Comparison of ENCODE assay signal across 13 cellular contexts in genomic region chr12:92467886-92468285, GRCh38.
DNase-seq lines count a peak whose midpoint lies in the region; ATAC-seq and TF ChIP-seq lines count a peak whose summit lies in the region.
"Had no signal": no experiment of that assay in that cellular context is flagged by ENCODE, and none has a peak within 500 bp of the region (broad histone marks: within the 10 kb centered on the region; RNA-seq: fewer than 3 reads in every experiment).

No MANE protein-coding gene starts in this region.

- H3K36me3 Mint-ChIP-seq in activated T-helper 17 cell treated with anti-CD3 and anti-CD28 coated beads, Interleukin-2, amount 50 U/mL, for 72 hours (ENCODE audit: low read depth), result no peaks in the 10 kb centered on the region

- H3K9me3 ChIP-seq in DOHH2 (ENCODE audit: control insufficient read depth, insufficient read depth, low read length) (no peaks in the 10 kb centered on the region), mononuclear cell (ENCODE audit: low read depth, low read length) (no peaks in the 10 kb centered on the region)

- H3K4me3 ChIP-seq in DOHH2 (ENCODE audit: low read length) (peak overlapping the region; percentile 69), mononuclear cell (ENCODE audit: low read length) (peak overlapping the region; percentile 32)

- DNase-seq in HPDE6-E6E7 (ENCODE audit: extremely low spot score) (peak; percentile 27), NCI-H524 treated with DMSO at 0.1 percent for 48 hours (lab: John Stamatoyannopoulos, UW) (no peak), NCI-H748 (lab: John Stamatoyannopoulos, UW; ENCODE audit: unreplicated experiment) (no peak), NCI-H187 treated with DMSO at 0.1 percent for 48 hours (lab: John Stamatoyannopoulos, UW) (no peak)
- DNase-seq: aorta; effector memory CD4-positive, alpha-beta T cell; NCI-H1105; NCI-H510A treated with DMSO at 0.1 percent for 48 hours; WERI-Rb-1 had no signal

- H3K79me2 ChIP-seq in DOHH2 (ENCODE audit: control insufficient read depth, low read length), result peaks cover 24% of the 10 kb centered on the region

- TF ChIP-seq CTCF in DOHH2 (IDR thresholded peaks at IDR 0.05; ENCODE audit: low read depth, low read length, poor library complexity, severe bottlenecking), result no peak

- H3K9me3 Mint-ChIP-seq in activated T-helper 17 cell treated with anti-CD3 and anti-CD28 coated beads, Interleukin-2, amount 50 U/mL, for 72 hours, result no peaks in the 10 kb centered on the region

- H3K27me3 ChIP-seq in DOHH2 (ENCODE audit: control insufficient read depth, low read length) (no peaks in the 10 kb centered on the region), mononuclear cell (ENCODE audit: insufficient read depth, low read length) (no peaks in the 10 kb centered on the region)

- H3K4me1 Mint-ChIP-seq in activated T-helper 17 cell treated with anti-CD3 and anti-CD28 coated beads, Interleukin-2, amount 50 U/mL, for 72 hours, result peaks cover 21% of the 10 kb centered on the region

- H3F3A ChIP-seq in DOHH2 (ENCODE audit: control insufficient read depth, insufficient read depth), result peaks cover 50% of the 10 kb centered on the region

- peak overlapping the region; percentile 77 for H3K4me2 ChIP-seq in DOHH2 (ENCODE audit: low read length)

- H3K4me1 ChIP-seq in DOHH2 (ENCODE audit: control insufficient read depth, low read length), result peaks cover 99% of the 10 kb centered on the region
- H3K4me1 ChIP-seq in mononuclear cell (ENCODE audit: insufficient read depth, low read length), result peaks cover 14% of the 10 kb centered on the region

- ATAC-seq in activated T-helper 17 cell treated with anti-CD3 and anti-CD28 coated beads, Interleukin-2, amount 50 U/mL, for 72 hours (replicated peaks), result no peak
- ATAC-seq in HG03039 (IDR thresholded peaks at IDR 0.05; ENCODE audit: unreplicated experiment), result no peak

- peaks cover 18% of the 10 kb centered on the region for H3K36me3 ChIP-seq in DOHH2 (ENCODE audit: control insufficient read depth, low read length)
- H3K36me3 ChIP-seq: WERI-Rb-1 had no signal

- no peaks in the 10 kb centered on the region for H4K20me1 ChIP-seq in DOHH2 (ENCODE audit: control insufficient read depth, insufficient read depth, low read depth, low read length)

- peak overlapping the region; percentile 46 for H3K27ac Mint-ChIP-seq in activated T-helper 17 cell treated with anti-CD3 and anti-CD28 coated beads, Interleukin-2, amount 50 U/mL, for 72 hours

- peak overlapping the region; percentile 89 for H3K27ac ChIP-seq in DOHH2 (ENCODE audit: low read depth, low read length)
- H3K27ac ChIP-seq: WERI-Rb-1 had no signal

- no peaks in the 10 kb centered on the region for H3K9me2 ChIP-seq in DOHH2 (replicated peaks; ENCODE audit: control insufficient read depth, low read length)

- peak overlapping the region; percentile 1 for H3K4me3 Mint-ChIP-seq in activated T-helper 17 cell treated with anti-CD3 and anti-CD28 coated beads, Interleukin-2, amount 50 U/mL, for 72 hours

- no peaks in the 10 kb centered on the region for H3K27me3 Mint-ChIP-seq in activated T-helper 17 cell treated with anti-CD3 and anti-CD28 coated beads, Interleukin-2, amount 50 U/mL, for 72 hours
